Comparison of ENCODE assay signal across 1 cellular context in the genomic region with DNA sequence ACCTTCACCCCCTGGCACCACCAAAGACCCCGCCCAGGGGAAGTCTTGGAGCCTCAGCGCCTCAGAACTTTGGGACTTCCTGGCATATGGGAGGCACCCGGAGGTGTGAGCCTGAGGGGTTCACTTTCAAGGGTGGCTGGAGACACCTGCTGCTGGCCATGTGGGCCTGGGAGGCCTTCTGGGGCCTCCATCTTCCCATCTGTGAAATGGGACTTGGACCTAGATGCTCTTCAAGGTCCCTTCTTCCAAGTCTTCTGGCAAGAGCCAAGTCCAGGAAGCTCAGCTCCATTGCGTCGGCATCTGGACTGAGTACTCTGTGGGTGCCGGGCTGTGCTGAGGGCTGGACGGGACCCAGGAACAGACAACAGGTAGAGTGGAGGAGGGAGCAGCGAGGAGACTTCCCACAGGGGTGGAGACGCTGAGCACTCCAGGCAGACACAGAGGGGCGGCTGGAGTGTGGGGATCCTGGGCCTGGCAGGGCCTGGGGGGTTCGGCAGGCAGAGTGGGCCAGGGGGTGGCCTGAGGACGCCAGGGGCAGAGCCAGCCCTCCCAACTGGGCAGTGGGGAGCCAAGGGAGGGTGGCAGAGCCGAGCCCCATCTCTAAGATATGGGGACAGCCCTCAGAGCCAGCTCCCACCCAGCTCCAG.
TF ChIP-seq lines count a peak whose summit lies in the region.

No MANE protein-coding gene starts in this region.

TF ChIP-seq in A549, 52 proteins besides CTCF, POLR2A, EP300 and RAD21:
- TF ChIP-seq, protein P1, sequence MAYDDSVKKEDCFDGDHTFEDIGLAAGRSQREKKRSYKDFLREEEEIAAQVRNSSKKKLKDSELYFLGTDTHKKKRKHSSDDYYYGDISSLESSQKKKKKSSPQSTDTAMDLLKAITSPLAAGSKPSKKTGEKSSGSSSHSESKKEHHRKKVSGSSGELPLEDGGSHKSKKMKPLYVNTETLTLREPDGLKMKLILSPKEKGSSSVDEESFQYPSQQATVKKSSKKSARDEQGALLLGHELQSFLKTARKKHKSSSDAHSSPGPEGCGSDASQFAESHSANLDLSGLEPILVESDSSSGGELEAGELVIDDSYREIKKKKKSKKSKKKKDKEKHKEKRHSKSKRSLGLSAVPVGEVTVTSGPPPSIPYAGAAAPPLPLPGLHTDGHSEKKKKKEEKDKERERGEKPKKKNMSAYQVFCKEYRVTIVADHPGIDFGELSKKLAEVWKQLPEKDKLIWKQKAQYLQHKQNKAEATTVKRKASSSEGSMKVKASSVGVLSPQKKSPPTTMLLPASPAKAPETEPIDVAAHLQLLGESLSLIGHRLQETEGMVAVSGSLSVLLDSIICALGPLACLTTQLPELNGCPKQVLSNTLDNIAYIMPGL (CRISPR knock-in tag; IDR thresholded peaks at IDR 0.05; ENCODE audit: borderline replicate concordance) = no peak
- TF ChIP-seq KDM1A (IDR thresholded peaks at IDR 0.05; ENCODE audit: low read depth) = 0 out of 2 replicates have a peak, but pooled peaks have one; percentile 15
TF ChIP-seq in A549: peak in this region for 1.
